In genomic region chrX:37060999-37061398, GRCh38 we compare ENCODE assay signal across 10 cellular contexts. TPM values are rescaled to one million over a fixed set of nuclear protein-coding genes. Genes with fewer than 3 reads are reported as not detected.
DNase-seq lines count a peak whose midpoint lies in the region; ATAC-seq and TF ChIP-seq lines count a peak whose summit lies in the region.
"Had no signal": no experiment of that assay in that cellular context is flagged by ENCODE, and none has a peak within 500 bp of the region (broad histone marks: within the 10 kb centered on the region; RNA-seq: fewer than 3 reads in every experiment).

No MANE protein-coding gene starts in this region.

- DNase-seq in NCI-H146 (lab: John Stamatoyannopoulos, UW) (peak; percentile 3), NCI-H146 treated with DMSO at 0.1 percent for 48 hours (lab: John Stamatoyannopoulos, UW; ENCODE audit: unreplicated experiment) (no peak), MV-4-11 (lab: John Stamatoyannopoulos, UW) (peak; percentile 43), astrocyte of the cerebellum (ENCODE audit: low read depth) (peak; percentile 31), lower lobe of right lung (no peak), T-helper 17 cell (no peak)
- no peak for DNase-seq in activated naive CD8-positive, alpha-beta T cell treated with anti-CD3 and anti-CD28 coated beads, Interleukin-2, amount 50 U/mL, for 24 hours

- no peak overlapping the region for H3K4me3 Mint-ChIP-seq in activated naive CD8-positive, alpha-beta T cell treated with anti-CD3 and anti-CD28 coated beads, Interleukin-2, amount 50 U/mL, for 24 hours
- H3K4me3 Mint-ChIP-seq in T-helper 17 cell: no peak overlapping the region
- H3K4me3 Mint-ChIP-seq: activated naive CD8-positive, alpha-beta T cell had no signal

- ATAC-seq in GM21786 (IDR thresholded peaks at IDR 0.05; ENCODE audit: unreplicated experiment) (peak; percentile 74), lower lobe of right lung (peak in 1 of 2 donors; percentile 68), T-helper 17 cell (no peak)
- ATAC-seq in activated naive CD8-positive, alpha-beta T cell treated with anti-CD3 and anti-CD28 coated beads, Interleukin-2, amount 50 U/mL, for 24 hours: no peak

- H3K27me3 Mint-ChIP-seq in activated naive CD8-positive, alpha-beta T cell treated with anti-CD3 and anti-CD28 coated beads, Interleukin-2, amount 50 U/mL, for 24 hours: no peaks in the 10 kb centered on the region
- H3K27me3 Mint-ChIP-seq in T-helper 17 cell: no peaks in the 10 kb centered on the region
- H3K27me3 Mint-ChIP-seq: activated naive CD8-positive, alpha-beta T cell had no signal

- no peaks in the 10 kb centered on the region for H3K36me3 Mint-ChIP-seq in activated naive CD8-positive, alpha-beta T cell treated with anti-CD3 and anti-CD28 coated beads, Interleukin-2, amount 50 U/mL, for 24 hours (ENCODE audit: low read depth)
- H3K36me3 Mint-ChIP-seq in T-helper 17 cell (ENCODE audit: low read depth): no peaks in the 10 kb centered on the region
- H3K36me3 Mint-ChIP-seq: activated naive CD8-positive, alpha-beta T cell had no signal

- H3K4me1 Mint-ChIP-seq in activated naive CD8-positive, alpha-beta T cell treated with anti-CD3 and anti-CD28 coated beads, Interleukin-2, amount 50 U/mL, for 24 hours: no peaks in the 10 kb centered on the region
- H3K4me1 Mint-ChIP-seq in T-helper 17 cell: no peaks in the 10 kb centered on the region

- no peaks in the 10 kb centered on the region for H3K27me3 ChIP-seq in lower lobe of right lung (ENCODE audit: low read depth)
- H3K27me3 ChIP-seq: BLaER1 treated with 17β-estradiol and CSF1 and Interleukin-3, amounts not matched to agents 10 nM and 100 nM had no signal

- H3K27ac ChIP-seq in lower lobe of right lung: no peak overlapping the region
- H3K27ac ChIP-seq: BLaER1 treated with 17β-estradiol and CSF1 and Interleukin-3, amounts not matched to agents 10 nM and 100 nM had no signal

- H3K9me3 ChIP-seq in lower lobe of right lung (no peaks in the 10 kb centered on the region), T-helper 17 cell (ENCODE audit: control insufficient read depth, low read length, poor library complexity, severe bottlenecking) (no peaks in the 10 kb centered on the region)
- H3K9me3 ChIP-seq: BLaER1 treated with 17β-estradiol and CSF1 and Interleukin-3, amounts not matched to agents 10 nM and 100 nM had no signal

- in situ Hi-C loops in astrocyte of the cerebellum (cut with HindIII; ENCODE audit: low sequenced_read_pairs): no loop called here

- intact Hi-C loops in lower lobe of right lung (cut with DNase I): no loop called here

- H3K27ac Mint-ChIP-seq in activated naive CD8-positive, alpha-beta T cell treated with anti-CD3 and anti-CD28 coated beads, Interleukin-2, amount 50 U/mL, for 24 hours: no peak overlapping the region
- no peak overlapping the region for H3K27ac Mint-ChIP-seq in T-helper 17 cell
- H3K27ac Mint-ChIP-seq: activated naive CD8-positive, alpha-beta T cell had no signal

- H3K9me3 Mint-ChIP-seq in activated naive CD8-positive, alpha-beta T cell treated with anti-CD3 and anti-CD28 coated beads, Interleukin-2, amount 50 U/mL, for 24 hours: no peaks in the 10 kb centered on the region

- H3K4me1 ChIP-seq in lower lobe of right lung: no peaks in the 10 kb centered on the region
- H3K4me1 ChIP-seq: BLaER1 treated with 17β-estradiol and CSF1 and Interleukin-3, amounts not matched to agents 10 nM and 100 nM had no signal

- H3K4me3 ChIP-seq in astrocyte of the cerebellum (ENCODE audit: low read depth, low read length) (no peak overlapping the region), lower lobe of right lung (no peak overlapping the region)
- H3K4me3 ChIP-seq: BLaER1 treated with 17β-estradiol and CSF1 and Interleukin-3, amounts not matched to agents 10 nM and 100 nM had no signal

- TF ChIP-seq CTCF in astrocyte of the cerebellum (IDR thresholded peaks at IDR 0.05; ENCODE audit: low read depth, low read length, missing control alignments) (peak; percentile 57), lower lobe of right lung (IDR thresholded peaks at IDR 0.05) (peak; percentile 37)

- no peaks in the 10 kb centered on the region for H3K36me3 ChIP-seq in lower lobe of right lung
- H3K36me3 ChIP-seq: BLaER1 treated with 17β-estradiol and CSF1 and Interleukin-3, amounts not matched to agents 10 nM and 100 nM had no signal

RNA-seq across cellular contexts. Expression of gene FAM47C, which starts 52.8 kb away (rescaled TPM):
- total RNA-seq in lower lobe of right lung: not detected
- total RNA-seq in T-helper 17 cell: not detected

Comparison
In these comparisons a context has a peak if more than half of its experiments do, and no peak if none do; other contexts are left out.
1. DNase-seq: peak in NCI-H146 (single experiment), MV-4-11 (single experiment) and astrocyte of the cerebellum (single experiment); none in NCI-H146 treated with DMSO at 0.1 percent for 48 hours (single experiment), lower lobe of right lung (single experiment), activated naive CD8-positive, alpha-beta T cell treated with anti-CD3 and anti-CD28 coated beads, Interleukin-2, amount 50 U/mL, for 24 hours (single experiment) and T-helper 17 cell (0 of 3).